ENCODE assay signal across 1 cellular context in the genomic region with DNA sequence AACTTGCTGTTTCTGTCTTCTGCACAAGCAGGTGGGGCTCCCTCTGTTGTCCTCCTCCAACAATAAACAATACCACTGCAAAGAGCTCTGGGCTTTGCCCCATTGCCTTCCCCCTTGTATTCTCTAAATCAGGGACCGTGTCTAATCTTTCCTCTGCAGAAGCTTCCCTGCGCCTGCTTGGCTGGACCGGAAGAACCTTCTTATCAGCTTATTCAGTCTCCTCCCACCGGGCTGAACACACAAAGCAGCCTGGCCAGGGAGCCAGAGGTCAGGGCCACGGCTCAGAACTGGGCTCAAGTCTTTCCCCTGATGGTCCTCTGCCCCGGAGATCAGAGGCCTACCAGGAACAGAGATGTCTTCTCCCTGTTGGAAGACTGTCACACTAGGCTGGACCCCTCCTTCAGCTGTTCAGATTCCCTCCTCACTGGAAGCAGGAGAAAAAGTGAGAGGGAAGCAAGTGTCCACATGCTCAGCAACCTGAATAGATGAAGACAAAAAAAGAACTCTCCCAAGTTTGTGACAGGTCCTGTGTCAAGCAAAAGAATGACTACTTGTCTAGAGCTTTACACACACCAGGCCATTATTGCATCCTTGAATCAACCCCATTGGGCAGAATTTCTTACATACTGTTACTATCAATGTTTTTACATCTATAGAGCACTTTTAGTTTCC.
A peak's percentile ranks its signal among the peaks of the same experiment; 100 is the strongest.
TF ChIP-seq lines count a peak whose summit lies in the region.

No MANE protein-coding gene starts in this region.

TF ChIP-seq in HepG2, 621 proteins besides CTCF, POLR2A, EP300 and RAD21 (continued from another document and continues in another):
- TF ChIP-seq ZBTB44 (CRISPR knock-in tag; IDR thresholded peaks at IDR 0.05), result no peak
- peak; percentile 76 for TF ChIP-seq THAP11 (CRISPR knock-in tag; IDR thresholded peaks at IDR 0.05)
- TF ChIP-seq, protein P1, sequence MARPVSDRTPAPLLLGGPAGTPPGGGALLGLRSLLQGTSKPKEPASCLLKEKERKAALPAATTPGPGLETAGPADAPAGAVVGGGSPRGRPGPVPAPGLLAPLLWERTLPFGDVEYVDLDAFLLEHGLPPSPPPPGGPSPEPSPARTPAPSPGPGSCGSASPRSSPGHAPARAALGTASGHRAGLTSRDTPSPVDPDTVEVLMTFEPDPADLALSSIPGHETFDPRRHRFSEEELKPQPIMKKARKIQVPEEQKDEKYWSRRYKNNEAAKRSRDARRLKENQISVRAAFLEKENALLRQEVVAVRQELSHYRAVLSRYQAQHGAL (CRISPR knock-in tag; IDR thresholded peaks at IDR 0.05; ENCODE audit: not compliant biosample characterization), result no peak
- 0 out of 2 replicates have a peak, but pooled peaks have one; percentile 58 for TF ChIP-seq ZNF34 (CRISPR knock-in tag; IDR thresholded peaks at IDR 0.05; ENCODE audit: borderline replicate concordance)
- TF ChIP-seq KMT2A (CRISPR knock-in tag; IDR thresholded peaks at IDR 0.05), result peak; percentile 62; the same call in 1 of the 2 replicates
- TF ChIP-seq, protein P2, sequence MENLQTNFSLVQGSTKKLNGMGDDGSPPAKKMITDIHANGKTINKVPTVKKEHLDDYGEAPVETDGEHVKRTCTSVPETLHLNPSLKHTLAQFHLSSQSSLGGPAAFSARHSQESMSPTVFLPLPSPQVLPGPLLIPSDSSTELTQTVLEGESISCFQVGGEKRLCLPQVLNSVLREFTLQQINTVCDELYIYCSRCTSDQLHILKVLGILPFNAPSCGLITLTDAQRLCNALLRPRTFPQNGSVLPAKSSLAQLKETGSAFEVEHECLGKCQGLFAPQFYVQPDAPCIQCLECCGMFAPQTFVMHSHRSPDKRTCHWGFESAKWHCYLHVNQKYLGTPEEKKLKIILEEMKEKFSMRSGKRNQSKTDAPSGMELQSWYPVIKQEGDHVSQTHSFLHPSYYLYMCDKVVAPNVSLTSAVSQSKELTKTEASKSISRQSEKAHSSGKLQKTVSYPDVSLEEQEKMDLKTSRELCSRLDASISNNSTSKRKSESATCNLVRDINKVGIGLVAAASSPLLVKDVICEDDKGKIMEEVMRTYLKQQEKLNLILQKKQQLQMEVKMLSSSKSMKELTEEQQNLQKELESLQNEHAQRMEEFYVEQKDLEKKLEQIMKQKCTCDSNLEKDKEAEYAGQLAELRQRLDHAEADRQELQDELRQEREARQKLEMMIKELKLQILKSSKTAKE (CRISPR knock-in tag; IDR thresholded peaks at IDR 0.05; ENCODE audit: borderline replicate concordance), result peak; percentile 78; the same call in 1 of the 2 replicates
- no peak for TF ChIP-seq NBN (conservative IDR thresholded peaks at IDR 0.05)
- TF ChIP-seq RFX3 (CRISPR knock-in tag; IDR thresholded peaks at IDR 0.05), result no peak
- peak; percentile 49; the same call in 1 of the 2 replicates for TF ChIP-seq PRMT3 (CRISPR knock-in tag; IDR thresholded peaks at IDR 0.05; ENCODE audit: borderline replicate concordance, low read depth)
- TF ChIP-seq ZNF552 (CRISPR knock-in tag; IDR thresholded peaks at IDR 0.05; ENCODE audit: borderline replicate concordance), result no peak
- TF ChIP-seq MIER2 (CRISPR knock-in tag; IDR thresholded peaks at IDR 0.05), result peak; percentile 41; the same call in 1 of the 2 replicates
- no peak for TF ChIP-seq RARG (CRISPR knock-in tag; IDR thresholded peaks at IDR 0.05; ENCODE audit: low read depth)
- no peak for TF ChIP-seq IRX3 (CRISPR knock-in tag; IDR thresholded peaks at IDR 0.05; ENCODE audit: borderline replicate concordance, low read depth)
- TF ChIP-seq TSC22D2 (CRISPR knock-in tag; IDR thresholded peaks at IDR 0.05; ENCODE audit: borderline replicate concordance), result no peak
- TF ChIP-seq NFAT5 (CRISPR knock-in tag; IDR thresholded peaks at IDR 0.05), result no peak
- no peak; the same call in 1 of the 2 replicates for TF ChIP-seq ZNF543 (CRISPR knock-in tag; IDR thresholded peaks at IDR 0.05)
- no peak for TF ChIP-seq ZNF841 (CRISPR knock-in tag; IDR thresholded peaks at IDR 0.05; ENCODE audit: borderline replicate concordance)
- TF ChIP-seq JARID2 (CRISPR knock-in tag; IDR thresholded peaks at IDR 0.05; ENCODE audit: insufficient replicate concordance), result no peak
- TF ChIP-seq GTF3A (CRISPR knock-in tag; conservative IDR thresholded peaks at IDR 0.05), result no peak
- no peak for TF ChIP-seq ZNF777 (CRISPR knock-in tag; IDR thresholded peaks at IDR 0.05)
- TF ChIP-seq, protein P3, sequence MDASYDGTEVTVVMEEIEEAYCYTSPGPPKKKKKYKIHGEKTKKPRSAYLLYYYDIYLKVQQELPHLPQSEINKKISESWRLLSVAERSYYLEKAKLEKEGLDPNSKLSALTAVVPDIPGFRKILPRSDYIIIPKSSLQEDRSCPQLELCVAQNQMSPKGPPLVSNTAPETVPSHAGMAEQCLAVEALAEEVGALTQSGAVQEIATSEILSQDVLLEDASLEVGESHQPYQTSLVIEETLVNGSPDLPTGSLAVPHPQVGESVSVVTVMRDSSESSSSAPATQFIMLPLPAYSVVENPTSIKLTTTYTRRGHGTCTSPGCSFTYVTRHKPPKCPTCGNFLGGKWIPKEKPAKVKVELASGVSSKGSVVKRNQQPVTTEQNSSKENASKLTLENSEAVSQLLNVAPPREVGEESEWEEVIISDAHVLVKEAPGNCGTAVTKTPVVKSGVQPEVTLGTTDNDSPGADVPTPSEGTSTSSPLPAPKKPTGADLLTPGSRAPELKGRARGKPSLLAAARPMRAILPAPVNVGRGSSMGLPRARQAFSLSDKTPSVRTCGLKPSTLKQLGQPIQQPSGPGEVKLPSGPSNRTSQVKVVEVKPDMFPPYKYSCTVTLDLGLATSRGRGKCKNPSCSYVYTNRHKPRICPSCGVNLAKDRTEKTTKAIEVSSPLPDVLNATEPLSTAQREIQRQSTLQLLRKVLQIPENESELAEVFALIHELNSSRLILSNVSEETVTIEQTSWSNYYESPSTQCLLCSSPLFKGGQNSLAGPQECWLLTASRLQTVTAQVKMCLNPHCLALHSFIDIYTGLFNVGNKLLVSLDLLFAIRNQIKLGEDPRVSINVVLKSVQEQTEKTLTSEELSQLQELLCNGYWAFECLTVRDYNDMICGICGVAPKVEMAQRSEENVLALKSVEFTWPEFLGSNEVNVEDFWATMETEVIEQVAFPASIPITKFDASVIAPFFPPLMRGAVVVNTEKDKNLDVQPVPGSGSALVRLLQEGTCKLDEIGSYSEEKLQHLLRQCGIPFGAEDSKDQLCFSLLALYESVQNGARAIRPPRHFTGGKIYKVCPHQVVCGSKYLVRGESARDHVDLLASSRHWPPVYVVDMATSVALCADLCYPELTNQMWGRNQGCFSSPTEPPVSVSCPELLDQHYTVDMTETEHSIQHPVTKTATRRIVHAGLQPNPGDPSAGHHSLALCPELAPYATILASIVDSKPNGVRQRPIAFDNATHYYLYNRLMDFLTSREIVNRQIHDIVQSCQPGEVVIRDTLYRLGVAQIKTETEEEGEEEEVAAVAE (CRISPR knock-in tag; IDR thresholded peaks at IDR 0.05; ENCODE audit: borderline replicate concordance), result no peak
- TF ChIP-seq MZF1 (CRISPR knock-in tag; IDR thresholded peaks at IDR 0.05; ENCODE audit: borderline replicate concordance), result no peak
- no peak for TF ChIP-seq ZNF720 (CRISPR knock-in tag; IDR thresholded peaks at IDR 0.05)
- TF ChIP-seq FOXM1 (CRISPR knock-in tag; IDR thresholded peaks at IDR 0.05), result no peak
- no peak for TF ChIP-seq SNAPC2 (CRISPR knock-in tag; IDR thresholded peaks at IDR 0.05)
- TF ChIP-seq KLF16 (CRISPR knock-in tag; IDR thresholded peaks at IDR 0.05), result peak in 1 of 2 experiments; percentile 42; a peak in 1 of 4 replicates
- no peak for TF ChIP-seq CAMTA2 (CRISPR knock-in tag; IDR thresholded peaks at IDR 0.05; ENCODE audit: borderline replicate concordance)
- no peak for TF ChIP-seq THAP7 (CRISPR knock-in tag; IDR thresholded peaks at IDR 0.05)
- no peak for TF ChIP-seq JDP2 (CRISPR knock-in tag; IDR thresholded peaks at IDR 0.05; ENCODE audit: borderline replicate concordance)
- TF ChIP-seq, protein P4, sequence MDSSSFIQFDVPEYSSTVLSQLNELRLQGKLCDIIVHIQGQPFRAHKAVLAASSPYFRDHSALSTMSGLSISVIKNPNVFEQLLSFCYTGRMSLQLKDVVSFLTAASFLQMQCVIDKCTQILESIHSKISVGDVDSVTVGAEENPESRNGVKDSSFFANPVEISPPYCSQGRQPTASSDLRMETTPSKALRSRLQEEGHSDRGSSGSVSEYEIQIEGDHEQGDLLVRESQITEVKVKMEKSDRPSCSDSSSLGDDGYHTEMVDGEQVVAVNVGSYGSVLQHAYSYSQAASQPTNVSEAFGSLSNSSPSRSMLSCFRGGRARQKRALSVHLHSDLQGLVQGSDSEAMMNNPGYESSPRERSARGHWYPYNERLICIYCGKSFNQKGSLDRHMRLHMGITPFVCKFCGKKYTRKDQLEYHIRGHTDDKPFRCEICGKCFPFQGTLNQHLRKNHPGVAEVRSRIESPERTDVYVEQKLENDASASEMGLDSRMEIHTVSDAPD (CRISPR knock-in tag; IDR thresholded peaks at IDR 0.05), result no peak
- peak; percentile 59; the same call in 1 of the 2 replicates for TF ChIP-seq ZSCAN29 (CRISPR knock-in tag; conservative IDR thresholded peaks at IDR 0.05)
- TF ChIP-seq TEAD2 (CRISPR knock-in tag; IDR thresholded peaks at IDR 0.05), result no peak
- no peak for TF ChIP-seq ZSCAN30 (CRISPR knock-in tag; IDR thresholded peaks at IDR 0.05)
- no peak for TF ChIP-seq ZNF414 (CRISPR knock-in tag; IDR thresholded peaks at IDR 0.05)
- no peak for TF ChIP-seq ZNF562 (CRISPR knock-in tag; IDR thresholded peaks at IDR 0.05; ENCODE audit: borderline replicate concordance)
- TF ChIP-seq ZNF24 (IDR thresholded peaks at IDR 0.05), result no peak
- TF ChIP-seq TOE1 (CRISPR knock-in tag; IDR thresholded peaks at IDR 0.05), result no peak
- TF ChIP-seq TGIF2 (CRISPR knock-in tag; IDR thresholded peaks at IDR 0.05), result 0 out of 2 replicates have a peak, but pooled peaks have one; percentile 22
- TF ChIP-seq HMG20A (CRISPR knock-in tag; IDR thresholded peaks at IDR 0.05; ENCODE audit: borderline replicate concordance), result peak; percentile 77; the same call in 1 of the 2 replicates
- no peak for TF ChIP-seq REXO4 (CRISPR knock-in tag; IDR thresholded peaks at IDR 0.05; ENCODE audit: borderline replicate concordance)
- TF ChIP-seq BCL6 (CRISPR knock-in tag; IDR thresholded peaks at IDR 0.05), result peak; percentile 81
- TF ChIP-seq RFXAP (CRISPR knock-in tag; IDR thresholded peaks at IDR 0.05; ENCODE audit: borderline replicate concordance), result peak; percentile 78
